In genomic region chr1:161705537-161705936, GRCh38 we compare ENCODE assay signal across 20 cellular contexts. TPM values are rescaled to one million over a fixed set of nuclear protein-coding genes. Genes with fewer than 3 reads are reported as not detected.
A peak's percentile ranks its signal among the peaks of the same experiment; 100 is the strongest.
DNase-seq lines count a peak whose midpoint lies in the region; ATAC-seq, FAIRE-seq and TF ChIP-seq lines count a peak whose summit lies in the region.
"Had no signal": no experiment of that assay in that cellular context is flagged by ENCODE, and none has a peak within 500 bp of the region (broad histone marks: within the 10 kb centered on the region; RNA-seq: fewer than 3 reads in every experiment).

No MANE protein-coding gene starts in this region.

- H3F3A ChIP-seq in PC-3 (ENCODE audit: low read length, unreplicated experiment), result no peaks in the 10 kb centered on the region

- H2AFZ ChIP-seq in PC-3 (ENCODE audit: low read length), result no peak overlapping the region
- H2AFZ ChIP-seq: parathyroid adenoma had no signal

- intact Hi-C loops in PC-3 (cut with micrococcal nuclease), result no loop called here

- BruUV-seq in PC-3 (replicated peaks; lab: Mats Ljungman, UMichigan), result no TSS peak

- no peak overlapping the region for H3K4me2 ChIP-seq in PC-3 (ENCODE audit: low read length)

- H3K27ac ChIP-seq in PC-3 (ENCODE audit: low read length), result no peak overlapping the region
- H3K27ac ChIP-seq: parathyroid adenoma had no signal

- no peaks in the 10 kb centered on the region for H3K9me3 ChIP-seq in PC-3 (ENCODE audit: low read length)

- H3K27me3 Mint-ChIP-seq in IgD-negative memory B cell (no peaks in the 10 kb centered on the region), memory B cell (no peaks in the 10 kb centered on the region)

- no peaks in the 10 kb centered on the region for H3K27me3 ChIP-seq in PC-3 (ENCODE audit: low read length)

- H3K27ac Mint-ChIP-seq in IgD-negative memory B cell (peak overlapping the region in 1 of 3 donors; percentile 78), memory B cell (no peak overlapping the region)
- H3K27ac Mint-ChIP-seq: activated CD4-positive, alpha-beta memory T cell treated with anti-CD3 and anti-CD28 coated beads, Interleukin-2, amount 10 ng/mL, durations not matched to agents 7 days and 5 days; activated T-helper 1 cell treated with anti-CD3 and anti-CD28 coated beads, Interleukin-12 subunit alpha, Interleukin-12 subunit beta, Interleukin-2, Interleukin-4 antibody, amounts not matched to agents 30 ng/mL and 10 ng/mL and 1 ng/mL, durations not matched to agents 14 hours and 24 hours and 36 hours; immature natural killer cell had no signal

- DNase-seq in GM12892 (ENCODE audit: insufficient read length) (no peak), memory B cell (ENCODE audit: low spot score in 2 of 2) (peak; percentile 42 to 63), PC-3 (no peak), OCI-M2 (lab: John Stamatoyannopoulos, UW; ENCODE audit: unreplicated experiment) (no peak)
- DNase-seq in stimulated activated naive CD8-positive, alpha-beta T cell treated with anti-CD3 and anti-CD28 coated beads, Interleukin-15, Interleukin-2, amounts not matched to agents 100 U/mL and 50 U/mL, for 24 hours, result no peak
- DNase-seq: activated CD4-positive, alpha-beta memory T cell treated with anti-CD3 and anti-CD28 coated beads, Interleukin-2, amount 10 ng/mL, durations not matched to agents 7 days and 5 days; amniotic stem cell; DMS153; immature natural killer cell; MM.1S; NCI-H2029 treated with DMSO at 0.1 percent for 48 hours; NCI-H774 had no signal

- H3K36me3 ChIP-seq in PC-3 (ENCODE audit: low read depth, low read length), result no peaks in the 10 kb centered on the region

- FAIRE-seq in GM12892 (lab: Jason Lieb, UNC), result peak; percentile 89
- FAIRE-seq: endothelial cell of umbilical vein, H54 had no signal

- peak overlapping the region; percentile 65 to 88 (median 76) for H3K4me3 Mint-ChIP-seq in IgD-negative memory B cell
- peak overlapping the region; percentile 63 for H3K4me3 Mint-ChIP-seq in memory B cell
- H3K4me3 Mint-ChIP-seq: activated CD4-positive, alpha-beta memory T cell treated with anti-CD3 and anti-CD28 coated beads, Interleukin-2, amount 10 ng/mL, durations not matched to agents 7 days and 5 days; activated T-helper 1 cell treated with anti-CD3 and anti-CD28 coated beads, Interleukin-12 subunit alpha, Interleukin-12 subunit beta, Interleukin-2, Interleukin-4 antibody, amounts not matched to agents 30 ng/mL and 10 ng/mL and 1 ng/mL, durations not matched to agents 14 hours and 24 hours and 36 hours; immature natural killer cell had no signal

- no peak overlapping the region for H3K9ac ChIP-seq in PC-3 (ENCODE audit: low read length)
- H3K9ac ChIP-seq: parathyroid adenoma had no signal

- H3K4me3 ChIP-seq in PC-3 (ENCODE audit: low read length), result no peak overlapping the region

- H3K4me1 ChIP-seq in PC-3 (ENCODE audit: insufficient read depth, low read length), result peaks cover 3% of the 10 kb centered on the region; the same call in 1 of the 2 replicates
- H3K4me1 ChIP-seq: parathyroid adenoma had no signal

- POLR2A ChIA-PET in PC-3 (lab: Charles Lee; ENCODE audit: unreplicated experiment), result no interaction called here

- TF ChIP-seq CTCF in PC-3 (conservative IDR thresholded peaks at IDR 0.05; ENCODE audit: low read depth, low read length), result no peak

- TF ChIP-seq POLR2A in GM12892 (IDR thresholded peaks at IDR 0.05; ENCODE audit: low read depth, low read length), result no peak

- H3K9me3 Mint-ChIP-seq in IgD-negative memory B cell (no peaks in the 10 kb centered on the region), memory B cell (no peaks in the 10 kb centered on the region)
- H3K9me3 Mint-ChIP-seq: activated CD4-positive, alpha-beta memory T cell treated with anti-CD3 and anti-CD28 coated beads, Interleukin-2, amount 10 ng/mL, durations not matched to agents 7 days and 5 days; activated T-helper 1 cell treated with anti-CD3 and anti-CD28 coated beads, Interleukin-12 subunit alpha, Interleukin-12 subunit beta, Interleukin-2, Interleukin-4 antibody, amounts not matched to agents 30 ng/mL and 10 ng/mL and 1 ng/mL, durations not matched to agents 14 hours and 24 hours and 36 hours; immature natural killer cell had no signal

- H3K36me3 Mint-ChIP-seq in IgD-negative memory B cell (no peaks in the 10 kb centered on the region), memory B cell (peaks cover 10% of the 10 kb centered on the region)

- ATAC-seq in GM21576 (IDR thresholded peaks at IDR 0.05; ENCODE audit: unreplicated experiment), result peak; percentile 30
- ATAC-seq in memory B cell (ENCODE audit: low read depth), result peak; percentile 90
- ATAC-seq in PC-3, result no peak
- no peak for ATAC-seq in stimulated activated naive CD8-positive, alpha-beta T cell treated with anti-CD3 and anti-CD28 coated beads, Interleukin-15, Interleukin-2, amounts not matched to agents 100 U/mL and 50 U/mL, for 24 hours
- no peak for ATAC-seq in HG02884 (IDR thresholded peaks at IDR 0.05; ENCODE audit: unreplicated experiment)

- H3K4me1 Mint-ChIP-seq in IgD-negative memory B cell (peaks cover 20 to 26% (median 22%) of the 10 kb centered on the region in 3 donors), memory B cell (peaks cover 21% of the 10 kb centered on the region)
- H3K4me1 Mint-ChIP-seq: activated CD4-positive, alpha-beta memory T cell treated with anti-CD3 and anti-CD28 coated beads, Interleukin-2, amount 10 ng/mL, durations not matched to agents 7 days and 5 days; immature natural killer cell had no signal

- no peaks in the 10 kb centered on the region for H3K9me2 ChIP-seq in PC-3 (replicated peaks; ENCODE audit: low read length)

- H3K79me2 ChIP-seq in PC-3 (ENCODE audit: low read length), result no peaks in the 10 kb centered on the region
- H3K79me2 ChIP-seq: parathyroid adenoma had no signal

- H4K20me1 ChIP-seq in PC-3 (ENCODE audit: low read length), result no peaks in the 10 kb centered on the region

- CTCF ChIA-PET in PC-3 (lab: Charles Lee), result no interaction called here

RNA-seq across cellular contexts. Expression of gene FCRLA, which starts 1.5 kb away (rescaled TPM):
- 133 TPM for polyA plus RNA-seq in GM12892 (2012; ENCODE audit: missing spikeins)
- 445 TPM for polyA plus RNA-seq in IgD-negative memory B cell
- not detected in 2 replicates for total RNA-seq in PC-3 (2014; rRNA removed)
- total RNA-seq: activated CD4-positive, alpha-beta memory T cell treated with anti-CD3 and anti-CD28 coated beads, Interleukin-2, amount 10 ng/mL, durations not matched to agents 7 days and 5 days; activated T-helper 1 cell treated with anti-CD3 and anti-CD28 coated beads, Interleukin-12 subunit alpha, Interleukin-12 subunit beta, Interleukin-2, Interleukin-4 antibody, amounts not matched to agents 30 ng/mL and 10 ng/mL and 1 ng/mL, durations not matched to agents 14 hours and 24 hours and 36 hours; cerebellum; endothelial cell of umbilical vein had no signal
- polyA plus RNA-seq: endothelial cell of umbilical vein had no signal

RNA-seq across cellular contexts. Expression of gene FCRLB, which starts 15.8 kb away (rescaled TPM):
- polyA plus RNA-seq in GM12892 (2012; ENCODE audit: missing spikeins), result 2.0 TPM
- polyA plus RNA-seq in IgD-negative memory B cell, result 11.1 TPM
- total RNA-seq in PC-3 (2014; rRNA removed), result 10.2 and 12.7 TPM in 2 replicates
- total RNA-seq: activated T-helper 1 cell treated with anti-CD3 and anti-CD28 coated beads, Interleukin-12 subunit alpha, Interleukin-12 subunit beta, Interleukin-2, Interleukin-4 antibody, amounts not matched to agents 30 ng/mL and 10 ng/mL and 1 ng/mL, durations not matched to agents 14 hours and 24 hours and 36 hours had no signal

RNA-seq across cellular contexts. Expression of gene FCGR2B, which starts 42.6 kb away (rescaled TPM):
- 30.8 TPM for polyA plus RNA-seq in GM12892 (2012; ENCODE audit: missing spikeins)
- 235 TPM for polyA plus RNA-seq in IgD-negative memory B cell
- total RNA-seq in PC-3 (2014; rRNA removed), result not detected in 2 replicates
- total RNA-seq: activated T-helper 1 cell treated with anti-CD3 and anti-CD28 coated beads, Interleukin-12 subunit alpha, Interleukin-12 subunit beta, Interleukin-2, Interleukin-4 antibody, amounts not matched to agents 30 ng/mL and 10 ng/mL and 1 ng/mL, durations not matched to agents 14 hours and 24 hours and 36 hours; endothelial cell of umbilical vein had no signal
- polyA plus RNA-seq: endothelial cell of umbilical vein had no signal

RNA-seq across cellular contexts. Expression of gene DUSP12, which starts 44.0 kb away (rescaled TPM):
- 16.5 TPM for polyA plus RNA-seq in GM12892 (2012; ENCODE audit: missing spikeins)
- polyA plus RNA-seq in IgD-negative memory B cell, result 47.3 TPM
- 82.2 and 97.6 TPM in 2 replicates for total RNA-seq in PC-3 (2014; rRNA removed)

Comparison
In these comparisons a context has a peak if more than half of its experiments do, and no peak if none do; other contexts are left out.
1. DNase-seq: peak in memory B cell (2 of 2); none in GM12892 (single experiment), PC-3 (single experiment), stimulated activated naive CD8-positive, alpha-beta T cell treated with anti-CD3 and anti-CD28 coated beads, Interleukin-15, Interleukin-2, amounts not matched to agents 100 U/mL and 50 U/mL, for 24 hours (single experiment) and OCI-M2 (single experiment).
2. ATAC-seq: peak in GM21576 (single experiment) and memory B cell (single experiment); none in PC-3 (single experiment), stimulated activated naive CD8-positive, alpha-beta T cell treated with anti-CD3 and anti-CD28 coated beads, Interleukin-15, Interleukin-2, amounts not matched to agents 100 U/mL and 50 U/mL, for 24 hours (single experiment) and HG02884 (single experiment).